ENCODE assay signal across 9 cellular contexts in genomic region chr9:122347348-122348287, GRCh38. TPM values are rescaled to one million over a fixed set of nuclear protein-coding genes. Genes with fewer than 3 reads are reported as not detected.
DNase-seq lines count a peak whose midpoint lies in the region; ATAC-seq lines count a peak whose summit lies in the region.
"Had no signal": no experiment of that assay in that cellular context is flagged by ENCODE, and none has a peak within 500 bp of the region (broad histone marks: within the 10 kb centered on the region; RNA-seq: fewer than 3 reads in every experiment).

No MANE protein-coding gene starts in this region.

- no peak for ATAC-seq in activated naive CD8-positive, alpha-beta T cell treated with anti-CD3 and anti-CD28 coated beads, Interleukin-2, amount 50 U/mL, for 24 hours
- ATAC-seq in GM19452 (IDR thresholded peaks at IDR 0.05; ENCODE audit: unreplicated experiment): no peak
- ATAC-seq in HG02870 (IDR thresholded peaks at IDR 0.05; ENCODE audit: unreplicated experiment): no peak
- ATAC-seq in GM18858 (IDR thresholded peaks at IDR 0.05; ENCODE audit: unreplicated experiment): no peak

- peaks cover 20% of the 10 kb centered on the region for H3K27me3 Mint-ChIP-seq in IgD-negative memory B cell
- H3K27me3 Mint-ChIP-seq in activated naive CD8-positive, alpha-beta T cell treated with anti-CD3 and anti-CD28 coated beads, Interleukin-2, amount 50 U/mL, for 24 hours: peaks cover 18% of the 10 kb centered on the region
- H3K27me3 Mint-ChIP-seq in stimulated activated naive CD8-positive, alpha-beta T cell treated with anti-CD3 and anti-CD28 coated beads, Interleukin-15, Interleukin-2, amounts not matched to agents 100 ng/mL and 50 ng/mL, for 24 hours: peaks cover 33% of the 10 kb centered on the region

- H3K9me3 ChIP-seq in iPS-20b (ENCODE audit: insufficient read depth, low read depth, low read length): peaks cover 1% of the 10 kb centered on the region; the same call in 1 of the 2 replicates

- H3K36me3 Mint-ChIP-seq in IgD-negative memory B cell: peaks cover 3% of the 10 kb centered on the region
- H3K36me3 Mint-ChIP-seq in activated naive CD8-positive, alpha-beta T cell treated with anti-CD3 and anti-CD28 coated beads, Interleukin-2, amount 50 U/mL, for 24 hours (ENCODE audit: low read depth): no peaks in the 10 kb centered on the region
- no peaks in the 10 kb centered on the region for H3K36me3 Mint-ChIP-seq in stimulated activated naive CD8-positive, alpha-beta T cell treated with anti-CD3 and anti-CD28 coated beads, Interleukin-15, Interleukin-2, amounts not matched to agents 100 ng/mL and 50 ng/mL, for 24 hours (ENCODE audit: low read depth)

- H3K27ac Mint-ChIP-seq in IgD-negative memory B cell: peak overlapping the region in 1 of 3 donors; percentile 59
- H3K27ac Mint-ChIP-seq in activated naive CD8-positive, alpha-beta T cell treated with anti-CD3 and anti-CD28 coated beads, Interleukin-2, amount 50 U/mL, for 24 hours: peak overlapping the region; percentile 53
- H3K27ac Mint-ChIP-seq in stimulated activated naive CD8-positive, alpha-beta T cell treated with anti-CD3 and anti-CD28 coated beads, Interleukin-15, Interleukin-2, amounts not matched to agents 100 ng/mL and 50 ng/mL, for 24 hours: peak overlapping the region; percentile 61

- H3K4me3 Mint-ChIP-seq in IgD-negative memory B cell: peak overlapping the region; percentile 82 to 94 (median 85)
- H3K4me3 Mint-ChIP-seq in activated naive CD8-positive, alpha-beta T cell treated with anti-CD3 and anti-CD28 coated beads, Interleukin-2, amount 50 U/mL, for 24 hours: peak overlapping the region; percentile 70
- H3K4me3 Mint-ChIP-seq in stimulated activated naive CD8-positive, alpha-beta T cell treated with anti-CD3 and anti-CD28 coated beads, Interleukin-15, Interleukin-2, amounts not matched to agents 100 ng/mL and 50 ng/mL, for 24 hours: peak overlapping the region; percentile 74

- peaks cover 51% of the 10 kb centered on the region for H3K27me3 ChIP-seq in iPS-20b (ENCODE audit: insufficient read depth, low read length)

- peak; percentile 39 for DNase-seq in AG20443 (ENCODE audit: low spot score)
- DNase-seq in activated naive CD8-positive, alpha-beta T cell treated with anti-CD3 and anti-CD28 coated beads, Interleukin-2, amount 50 U/mL, for 24 hours: peak; percentile 12

- peaks cover 0 to 1% (median 0%) of the 10 kb centered on the region in 3 donors for H3K9me3 Mint-ChIP-seq in IgD-negative memory B cell
- peaks cover under 1% of the 10 kb centered on the region for H3K9me3 Mint-ChIP-seq in activated naive CD8-positive, alpha-beta T cell treated with anti-CD3 and anti-CD28 coated beads, Interleukin-2, amount 50 U/mL, for 24 hours
- H3K9me3 Mint-ChIP-seq in stimulated activated naive CD8-positive, alpha-beta T cell treated with anti-CD3 and anti-CD28 coated beads, Interleukin-15, Interleukin-2, amounts not matched to agents 100 ng/mL and 50 ng/mL, for 24 hours: peaks cover 1% of the 10 kb centered on the region

- H3K27ac ChIP-seq in iPS-20b (ENCODE audit: low read length): no peak overlapping the region

- H3K4me1 Mint-ChIP-seq in IgD-negative memory B cell: peaks cover 0 to 9% (median 0%) of the 10 kb centered on the region in 3 donors
- peaks cover 22% of the 10 kb centered on the region for H3K4me1 Mint-ChIP-seq in activated naive CD8-positive, alpha-beta T cell treated with anti-CD3 and anti-CD28 coated beads, Interleukin-2, amount 50 U/mL, for 24 hours
- peaks cover 22% of the 10 kb centered on the region for H3K4me1 Mint-ChIP-seq in stimulated activated naive CD8-positive, alpha-beta T cell treated with anti-CD3 and anti-CD28 coated beads, Interleukin-15, Interleukin-2, amounts not matched to agents 100 ng/mL and 50 ng/mL, for 24 hours (ENCODE audit: low read depth)

- H3K4me3 ChIP-seq in iPS-20b (ENCODE audit: low read length): peak overlapping the region; percentile 74
- H3K4me3 ChIP-seq: lung had no signal

- peaks cover 6% of the 10 kb centered on the region; the same call in 1 of the 2 replicates for H3K4me1 ChIP-seq in iPS-20b (ENCODE audit: insufficient read depth, low read length)

- H3K36me3 ChIP-seq in iPS-20b (ENCODE audit: insufficient read depth, low read depth, low read length): no peaks in the 10 kb centered on the region

- H3K9ac ChIP-seq in iPS-20b (ENCODE audit: low read depth, low read length): peak overlapping the region; percentile 55; the same call in 1 of the 2 replicates

RNA-seq across cellular contexts. Expression of gene PTGS1, which starts 23.2 kb away (rescaled TPM):
- 17.5 TPM for polyA plus RNA-seq in IgD-negative memory B cell
